In the genomic region with DNA sequence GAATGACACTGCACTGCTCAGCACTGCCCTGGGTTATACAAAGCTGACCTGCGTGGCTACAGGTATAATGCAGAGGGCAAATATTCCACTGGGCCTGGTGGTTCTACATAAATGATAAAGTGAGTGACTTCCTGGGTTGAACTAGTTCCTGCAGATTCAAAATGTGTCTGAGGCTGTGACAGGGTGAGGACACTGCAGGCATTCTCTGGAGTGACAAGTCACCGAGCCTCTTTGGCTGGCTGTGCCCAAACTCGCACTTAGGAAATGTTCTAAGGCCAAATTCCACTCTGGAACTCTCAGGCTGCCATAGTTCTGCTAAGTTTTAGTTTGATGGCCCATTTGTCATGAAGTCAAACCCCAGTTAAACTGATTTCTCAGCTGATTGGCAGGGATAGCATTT, we compare ENCODE assay signal across 20 cellular contexts.
"Had no signal": no experiment of that assay in that cellular context is flagged by ENCODE, and none has a peak within 500 bp of the region (broad histone marks: within the 10 kb centered on the region; RNA-seq: fewer than 3 reads in every experiment).

No MANE protein-coding gene starts in this region.

- H3K4me3 Mint-ChIP-seq: activated naive CD8-positive, alpha-beta T cell treated with anti-CD3 and anti-CD28 coated beads, Interleukin-2, amount 50 U/mL, for 24 hours; activated T-cell treated with anti-CD3 and anti-CD28 coated beads, Interleukin-2, amount 50 U/mL, for 24 hours; naive thymus-derived CD4-positive, alpha-beta T cell; neural progenitor cell; T-cell; T-helper 2 cell treated with Interferon-gamma antibody and Interleukin-4, amounts not matched to agents 5 μg/mL and 100 μg/mL, for 36 hours had no signal

- H3K27me3 ChIP-seq: body of pancreas, cardiac muscle cell, thyroid gland had no signal

- H3K9me3 ChIP-seq: body of pancreas, lower lobe of right lung, thyroid gland had no signal

- H3K36me3 Mint-ChIP-seq: neural progenitor cell had no signal

- H3K36me3 ChIP-seq: cardiac muscle cell, neural progenitor cell, thyroid gland had no signal

- H3K27me3 Mint-ChIP-seq: activated naive CD8-positive, alpha-beta T cell treated with anti-CD3 and anti-CD28 coated beads, Interleukin-2, amount 50 U/mL, for 24 hours; activated T-cell treated with anti-CD3 and anti-CD28 coated beads, Interleukin-2, amount 50 U/mL, for 24 hours; naive thymus-derived CD4-positive, alpha-beta T cell; progenitor cell of endocrine pancreas; T-cell had no signal

- H3K27ac Mint-ChIP-seq: activated naive CD8-positive, alpha-beta T cell treated with anti-CD3 and anti-CD28 coated beads, Interleukin-2, amount 50 U/mL, for 24 hours; activated T-cell treated with anti-CD3 and anti-CD28 coated beads, Interleukin-2, amount 50 U/mL, for 24 hours; activated T-helper 2 cell treated with anti-CD3 and anti-CD28 coated beads, Interferon-gamma antibody, Interleukin-2, Interleukin-4, amounts not matched to agents 10 μg/mL and 5 μg/mL and 100 μg/mL, durations not matched to agents 14 hours and 24 hours and 36 hours; naive thymus-derived CD4-positive, alpha-beta T cell; neural progenitor cell; progenitor cell of endocrine pancreas; T-cell; T-helper 2 cell treated with Interferon-gamma antibody and Interleukin-4, amounts not matched to agents 5 μg/mL and 100 μg/mL, for 36 hours had no signal

- H3K9me3 Mint-ChIP-seq: activated naive CD8-positive, alpha-beta T cell treated with anti-CD3 and anti-CD28 coated beads, Interleukin-2, amount 50 U/mL, for 24 hours; activated T-cell treated with anti-CD3 and anti-CD28 coated beads, Interleukin-2, amount 50 U/mL, for 24 hours; activated T-helper 2 cell treated with anti-CD3 and anti-CD28 coated beads, Interferon-gamma antibody, Interleukin-2, Interleukin-4, amounts not matched to agents 10 μg/mL and 5 μg/mL and 100 μg/mL, durations not matched to agents 14 hours and 24 hours and 36 hours; naive thymus-derived CD4-positive, alpha-beta T cell; neural progenitor cell; T-cell; T-helper 2 cell treated with Interferon-gamma antibody and Interleukin-4, amounts not matched to agents 5 μg/mL and 100 μg/mL, for 36 hours had no signal

- H3K27ac ChIP-seq: body of pancreas, cardiac muscle cell, lower lobe of right lung, neural progenitor cell, thyroid gland, VCaP had no signal

- H3K4me3 ChIP-seq: body of pancreas, cardiac muscle cell, lower lobe of right lung, neural progenitor cell, thyroid gland had no signal

- ATAC-seq: activated naive CD8-positive, alpha-beta T cell treated with anti-CD3 and anti-CD28 coated beads, Interleukin-2, amount 50 U/mL, for 24 hours; body of pancreas; lower lobe of right lung; naive thymus-derived CD4-positive, alpha-beta T cell; stimulated activated naive CD8-positive, alpha-beta T cell treated with anti-CD3 and anti-CD28 coated beads, Interleukin-15, Interleukin-2, amounts not matched to agents 100 U/mL and 50 U/mL, for 24 hours; T-cell had no signal

- DNase-seq: activated CD4-positive, CD25-positive, alpha-beta regulatory T cell treated with anti-CD3 and anti-CD28 coated beads, Interleukin-2, amount 50 U/mL, for 72 hours; activated naive CD4-positive, alpha-beta T cell; activated naive CD8-positive, alpha-beta T cell treated with anti-CD3 and anti-CD28 coated beads, Interleukin-2, amount 50 U/mL, for 24 hours; activated T-cell treated with anti-CD3 and anti-CD28 coated beads, Interleukin-2, amount 50 U/mL, for 24 hours; body of pancreas; effector memory CD4-positive, alpha-beta T cell; foreskin melanocyte; lower lobe of right lung; naive thymus-derived CD4-positive, alpha-beta T cell; stimulated activated CD4-positive, alpha-beta T cell treated with anti-CD3 and anti-CD28 coated beads, Interleukin-12 subunit alpha, Interleukin-12 subunit beta, amount 100 ng/mL, for 4 hours; stimulated activated CD4-positive, alpha-beta T cell treated with anti-CD3 and anti-CD28 coated beads, Interleukin-4, amount 100 ng/mL, for 4 hours; stimulated activated naive CD8-positive, alpha-beta T cell treated with anti-CD3 and anti-CD28 coated beads, Interleukin-15, Interleukin-2, amounts not matched to agents 100 U/mL and 50 U/mL, for 24 hours; T-cell; thyroid gland had no signal
